Comparison of ENCODE assay signal across 8 cellular contexts in genomic region chr20:44388466-44389023, GRCh38. TPM values are rescaled to one million over a fixed set of nuclear protein-coding genes. Genes with fewer than 3 reads are reported as not detected.
DNase-seq lines count a peak whose midpoint lies in the region; ATAC-seq and TF ChIP-seq lines count a peak whose summit lies in the region.

No MANE protein-coding gene starts in this region.

- no peaks in the 10 kb centered on the region for H3K9me3 ChIP-seq in mucosa of descending colon

- peak; percentile 95 for DNase-seq in ELF-1 (ENCODE audit: low read depth, low spot score)
- peak; percentile 57 for DNase-seq in NOMO-1 treated with DMSO at 0.1 percent for 48 hours (lab: John Stamatoyannopoulos, UW; ENCODE audit: unreplicated experiment)
- DNase-seq in activated CD8-positive, alpha-beta memory T cell treated with anti-CD3 and anti-CD28 coated beads for 4 hours (ENCODE audit: low read depth in 2 of 2): peak; percentile 21 to 36
- peak; percentile 61 for DNase-seq in epidermal melanocyte (ENCODE audit: insufficient read length, low spot score)
- DNase-seq in mucosa of descending colon: peak; percentile 80 to 88 (median 85)
- DNase-seq in stimulated activated CD8-positive, alpha-beta memory T cell treated with anti-CD3 and anti-CD28 coated beads, Interleukin-4, amount 100 ng/mL, for 48 hours: peak; percentile 84

- H3K36me3 ChIP-seq in mucosa of descending colon (ENCODE audit: low read depth): no peaks in the 10 kb centered on the region

- H3K4me3 ChIP-seq in mucosa of descending colon: no peak overlapping the region

- peak; percentile 51 for TF ChIP-seq CTCF in mucosa of descending colon (IDR thresholded peaks at IDR 0.05)

- peaks cover 32% of the 10 kb centered on the region for H3K4me1 ChIP-seq in mucosa of descending colon (ENCODE audit: low read depth)

- ATAC-seq in HG03342 (IDR thresholded peaks at IDR 0.05; ENCODE audit: unreplicated experiment) (peak; percentile 51), mucosa of descending colon (peak; percentile 77), HG02759 (IDR thresholded peaks at IDR 0.05; ENCODE audit: unreplicated experiment) (no peak)

- intact Hi-C loops in mucosa of descending colon (cut with DNase I, micrococcal nuclease): loop anchor here in 1 of 2 donors (10.0 kb wide), 1 partner anchor 76 kb away; no protein-coding TSS in a partner anchor

RNA-seq across cellular contexts. Expression of gene HNF4A, which starts 33.0 kb away (rescaled TPM):
- total RNA-seq in mucosa of descending colon: 100 to 1,000 TPM; 125 to 332 (median 237) TPM

RNA-seq across cellular contexts. Expression of gene R3HDML, which starts 51.7 kb away (rescaled TPM):
- total RNA-seq in mucosa of descending colon: not detected

Comparison
In these comparisons a context has a peak if more than half of its experiments do, and no peak if none do; other contexts are left out.
1. DNase-seq: peak in every context shown above with its lines; median percentile 95 in ELF-1; 85 in mucosa of descending colon; 84 in stimulated activated CD8-positive, alpha-beta memory T cell treated with anti-CD3 and anti-CD28 coated beads, Interleukin-4, amount 100 ng/mL, for 48 hours; 61 in epidermal melanocyte; 57 in NOMO-1 treated with DMSO at 0.1 percent for 48 hours; 28 in activated CD8-positive, alpha-beta memory T cell treated with anti-CD3 and anti-CD28 coated beads for 4 hours.